In the genomic region with DNA sequence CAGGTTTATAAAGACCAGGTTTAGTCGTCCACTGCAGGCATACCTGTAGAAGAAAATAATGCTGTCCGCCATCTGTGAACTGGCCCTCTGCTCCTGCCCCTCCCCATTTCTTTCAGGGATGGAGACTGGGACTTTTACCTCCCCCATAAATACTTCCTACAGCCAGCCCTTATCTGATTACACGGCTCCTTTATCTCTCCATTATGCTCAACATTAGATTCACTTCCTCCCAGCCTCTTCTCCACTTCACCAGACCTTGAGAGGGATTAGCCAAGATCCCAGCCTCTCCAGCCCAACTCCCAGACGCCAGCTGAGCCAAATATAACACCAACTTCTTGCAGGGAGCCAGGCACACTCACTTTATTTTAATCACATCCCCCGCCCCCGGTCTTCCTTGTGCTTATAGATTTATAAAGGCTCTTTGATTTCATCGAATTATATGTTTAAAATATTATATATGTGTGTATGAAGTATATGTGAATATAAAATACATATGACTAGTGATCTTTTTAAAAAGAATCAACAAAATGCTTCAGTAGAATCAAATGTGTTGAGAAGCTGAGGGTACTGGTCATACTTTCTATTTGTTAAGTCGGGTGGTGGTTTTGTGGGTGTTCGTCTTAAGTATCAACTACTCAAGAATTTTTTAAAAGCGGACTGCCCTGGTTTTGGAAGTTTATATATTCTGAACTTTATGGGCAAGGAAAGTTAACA, we compare ENCODE assay signal across 12 cellular contexts.
DNase-seq lines count a peak whose midpoint lies in the region; FAIRE-seq and TF ChIP-seq lines count a peak whose summit lies in the region.
"Had no signal": no experiment of that assay in that cellular context is flagged by ENCODE, and none has a peak within 500 bp of the region (broad histone marks: within the 10 kb centered on the region; RNA-seq: fewer than 3 reads in every experiment).

No MANE protein-coding gene starts in this region.

- no peak overlapping the region for H3K9ac ChIP-seq in endothelial cell of umbilical vein (replicated peaks; ENCODE audit: extremely low read depth, insufficient read depth, low read length)

- no peaks in the 10 kb centered on the region for H3K9me1 ChIP-seq in endothelial cell of umbilical vein (replicated peaks; ENCODE audit: control insufficient read depth, extremely low read depth, insufficient read depth, low read length)

- FAIRE-seq in endothelial cell of umbilical vein (lab: Jason Lieb, UNC), result no peak

- TF ChIP-seq POLR2A in endothelial cell of umbilical vein (IDR thresholded peaks at IDR 0.05; ENCODE audit: low read depth, low read length), result no peak

- H3K4me3 ChIP-seq in endothelial cell of umbilical vein (replicated peaks in 1 of 3; ENCODE audit: insufficient read depth in 1 of 3, low read depth in 1 of 3, low read length in 3 of 3), result no peak overlapping the region

- no peak overlapping the region for H3K27ac ChIP-seq in endothelial cell of umbilical vein (ENCODE audit: insufficient read depth, low read depth, low read length)
- H3K27ac ChIP-seq: C4-2B had no signal

- DNase-seq in GM03348 (ENCODE audit: low spot score) (peak; percentile 16), NCI-H82 treated with DMSO at 0.1 percent for 48 hours (lab: John Stamatoyannopoulos, UW; ENCODE audit: unreplicated experiment) (peak; percentile 99), endothelial cell of umbilical vein (ENCODE audit: low read depth, low spot score) (no peak), non-pigmented ciliary epithelial cell (ENCODE audit: low read depth) (peak; percentile 48), COLO668 (lab: John Stamatoyannopoulos, UW; ENCODE audit: unreplicated experiment) (no peak)
- no peak for DNase-seq in activated effector memory CD4-positive, alpha-beta T cell treated with Interleukin-2 at 50 U/mL for 16 hours
- no peak for DNase-seq in stimulated activated CD4-positive, alpha-beta T cell treated with anti-CD3 and anti-CD28 coated beads, Interleukin-4, amount 100 ng/mL, for 1 hour
- DNase-seq in stimulated activated CD4-positive, alpha-beta T cell treated with anti-CD3 and anti-CD28 coated beads, Interleukin-2, amount 100 ng/mL, for 24 hours, result no peak
- DNase-seq: activated CD8-positive, alpha-beta memory T cell treated with anti-CD3 and anti-CD28 coated beads, Interleukin-2, amount 10 ng/mL, durations not matched to agents 7 days and 5 days; NCI-H1092; stimulated activated CD4-positive, alpha-beta T cell treated with anti-CD3 and anti-CD28 coated beads, Interleukin-2, amount 100 ng/mL, for 48 hours had no signal

- H4K20me1 ChIP-seq in endothelial cell of umbilical vein (replicated peaks; ENCODE audit: control insufficient read depth, extremely low read depth, insufficient read depth, low read length), result peaks cover 3% of the 10 kb centered on the region

- H3K4me1 ChIP-seq in endothelial cell of umbilical vein (ENCODE audit: control insufficient read depth, extremely low read depth, insufficient read depth, low read length), result peaks cover 9% of the 10 kb centered on the region

- H3K4me2 ChIP-seq in endothelial cell of umbilical vein (ENCODE audit: insufficient read depth, low read length), result no peak overlapping the region

- dilution Hi-C loops in endothelial cell of umbilical vein (cut with MboI; ENCODE audit: extremely low pct_ligation_motif_present, low sequenced_read_pairs), result no loop called here

- no peaks in the 10 kb centered on the region for H3K9me3 ChIP-seq in endothelial cell of umbilical vein (replicated peaks; ENCODE audit: control insufficient read depth, insufficient read depth, low read length)

- no peaks in the 10 kb centered on the region for H3K79me2 ChIP-seq in endothelial cell of umbilical vein (ENCODE audit: control insufficient read depth, insufficient read depth, low read length)

- CTCF ChIA-PET in endothelial cell of umbilical vein (lab: Charles Lee), result interaction anchor here (0.8 to 1.9 kb wide), 3 partner anchors 15 to 87 kb away, joined by 3 to 4 read pairs (median 3); no protein-coding TSS in a partner anchor

- no peak overlapping the region for H2AFZ ChIP-seq in endothelial cell of umbilical vein (ENCODE audit: low read depth, low read length)

- intact Hi-C loops in endothelial cell of umbilical vein (cut with micrococcal nuclease), result loop anchor here (5.0 kb wide), 1 partner anchor 39 kb away; no protein-coding TSS in a partner anchor

- peaks cover 2 to 4% of the 10 kb centered on the region in 2 experiments for H3K27me3 ChIP-seq in endothelial cell of umbilical vein (ENCODE audit: control insufficient read depth in 2 of 2, insufficient read depth in 2 of 2, low read length in 2 of 2)

- no peaks in the 10 kb centered on the region for H3K36me3 ChIP-seq in endothelial cell of umbilical vein (ENCODE audit: control insufficient read depth in 2 of 2, extremely low read depth in 1 of 2, insufficient read depth in 2 of 2, low read length in 2 of 2)

- POLR2A ChIA-PET in endothelial cell of umbilical vein (lab: Charles Lee), result no interaction called here

- no TSS peak for BruUV-seq in endothelial cell of umbilical vein (replicated peaks; lab: Mats Ljungman, UMichigan)

- no peak for TF ChIP-seq CTCF in endothelial cell of umbilical vein (IDR thresholded peaks at IDR 0.05; ENCODE audit: extremely low read depth in 1 of 2, insufficient read depth in 1 of 2, low read depth in 1 of 2, low read length in 2 of 2)

TF ChIP-seq in endothelial cell of umbilical vein, 7 proteins besides CTCF, POLR2A, EP300 and RAD21:
- TF ChIP-seq POLR2AphosphoS5 (IDR thresholded peaks at IDR 0.05; ENCODE audit: insufficient read depth, low read depth, low read length) (no peak), EZH2 (IDR thresholded peaks at IDR 0.05; ENCODE audit: borderline replicate concordance, low read depth, low read length, severe bottlenecking) (no peak), GATA2 (IDR thresholded peaks at IDR 0.05; ENCODE audit: insufficient read depth, insufficient read length, low read depth, low read length) (peak; percentile 40), JUN (IDR thresholded peaks at IDR 0.05; ENCODE audit: borderline replicate concordance, insufficient read depth, insufficient read length, low read depth) (no peak), FOS (IDR thresholded peaks at IDR 0.05; ENCODE audit: borderline replicate concordance, insufficient read depth, low read length) (no peak), MYC (IDR thresholded peaks at IDR 0.05; ENCODE audit: low read depth, low read length) (no peak)
- TF ChIP-seq, protein P1, sequence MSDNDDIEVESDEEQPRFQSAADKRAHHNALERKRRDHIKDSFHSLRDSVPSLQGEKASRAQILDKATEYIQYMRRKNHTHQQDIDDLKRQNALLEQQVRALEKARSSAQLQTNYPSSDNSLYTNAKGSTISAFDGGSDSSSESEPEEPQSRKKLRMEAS (IDR thresholded peaks at IDR 0.05; ENCODE audit: insufficient read depth, insufficient read length), result no peak

Comparison
In these comparisons a context has a peak if more than half of its experiments do, and no peak if none do; other contexts are left out.
1. DNase-seq: peak in GM03348 (single experiment), NCI-H82 treated with DMSO at 0.1 percent for 48 hours (single experiment) and non-pigmented ciliary epithelial cell (single experiment); none in endothelial cell of umbilical vein (single experiment), COLO668 (single experiment), activated effector memory CD4-positive, alpha-beta T cell treated with Interleukin-2 at 50 U/mL for 16 hours (single experiment), stimulated activated CD4-positive, alpha-beta T cell treated with anti-CD3 and anti-CD28 coated beads, Interleukin-4, amount 100 ng/mL, for 1 hour (single experiment) and stimulated activated CD4-positive, alpha-beta T cell treated with anti-CD3 and anti-CD28 coated beads, Interleukin-2, amount 100 ng/mL, for 24 hours (0 of 2).